Comparison of ENCODE assay signal across 1 cellular context in genomic region chr1:889774-890173, GRCh38. TPM values are rescaled to one million over a fixed set of nuclear protein-coding genes. Genes with fewer than 3 reads are reported as not detected.
"Had no signal": no experiment of that assay in that cellular context is flagged by ENCODE, and none has a peak within 500 bp of the region (broad histone marks: within the 10 kb centered on the region; RNA-seq: fewer than 3 reads in every experiment).

No MANE protein-coding gene starts in this region.

RNA-seq across cellular contexts. Expression of gene SAMD11, which starts 33.9 kb away (rescaled TPM):
- total RNA-seq: MCF 10A had no signal
